In genomic region chr17:40525294-40525693, GRCh38 we compare ENCODE assay signal across 28 cellular contexts. TPM values are rescaled to one million over a fixed set of nuclear protein-coding genes. Genes with fewer than 3 reads are reported as not detected.
"Had no signal": no experiment of that assay in that cellular context is flagged by ENCODE, and none has a peak within 500 bp of the region (broad histone marks: within the 10 kb centered on the region; RNA-seq: fewer than 3 reads in every experiment).

No MANE protein-coding gene starts in this region.

- H3K79me2 ChIP-seq: hepatocyte had no signal

- H3K27ac ChIP-seq: hepatocyte, neutrophil, ovary, sigmoid colon, uterus had no signal

- H3K9me3 ChIP-seq: neutrophil, ovary, prostate gland, uterus had no signal

- H3K4me3 Mint-ChIP-seq: activated B cell treated with CpG ODN at 0.5 μM for 24 hours; activated naive CD4-positive, alpha-beta T cell treated with anti-CD3 and anti-CD28 coated beads for 36 hours; activated naive CD8-positive, alpha-beta T cell treated with anti-CD3 and anti-CD28 coated beads, Interleukin-2, amount 10 ng/mL, durations not matched to agents 7 days and 5 days; activated T-cell treated with anti-CD3 and anti-CD28 coated beads, Interleukin-2, amount 50 U/mL, for 72 hours; nephron progenitor cell; stimulated activated memory B cell treated with anti-CD40 and anti-IgM and Interleukin-4, amounts not matched to agents 10 μg/mL and 1 μg/mL and 100 μg/mL, for 72 hours; stimulated activated naive CD8-positive, alpha-beta T cell treated with anti-CD3 and anti-CD28 coated beads, Interleukin-15, amount 100 ng/mL, for 72 hours; type B pancreatic cell had no signal

- H3K27me3 ChIP-seq: gastroesophageal sphincter, hepatocyte, ovary, sigmoid colon, uterus had no signal

- H3K4me3 ChIP-seq: gastroesophageal sphincter, hepatocyte, ovary, prostate gland, sigmoid colon, uterus had no signal

- DNase-seq: activated B cell treated with CpG ODN at 0.5 μM for 24 hours; activated CD4-positive, alpha-beta T cell treated with anti-CD3 and anti-CD28 coated beads, Interleukin-2, amount 50 U/mL, for 4 hours; activated naive CD4-positive, alpha-beta T cell treated with anti-CD3 and anti-CD28 coated beads for 36 hours; activated naive CD8-positive, alpha-beta T cell treated with anti-CD3 and anti-CD28 coated beads, Interleukin-2, amount 10 ng/mL, durations not matched to agents 7 days and 5 days; activated T-cell treated with anti-CD3 and anti-CD28 coated beads for 4 hours; activated T-cell treated with anti-CD3 and anti-CD28 coated beads, Interleukin-2, amount 50 U/mL, for 72 hours; amniotic stem cell; caudate nucleus; left colon; mammary epithelial cell; nephron progenitor cell; ovary; retina; sigmoid colon; small intestine; stimulated activated CD4-positive, alpha-beta T cell treated with anti-CD3 and anti-CD28 coated beads, Interleukin-4, amount 100 ng/mL, for 24 hours; stimulated activated CD8-positive, alpha-beta memory T cell treated with anti-CD3 and anti-CD28 coated beads, Interleukin-4, amount 100 ng/mL, for 48 hours; stimulated activated naive CD8-positive, alpha-beta T cell treated with anti-CD3 and anti-CD28 coated beads, Interleukin-15, amount 100 ng/mL, for 72 hours; substantia nigra; uterus had no signal

- H3K27me3 Mint-ChIP-seq: activated B cell treated with CpG ODN at 0.5 μM for 24 hours; activated naive CD8-positive, alpha-beta T cell treated with anti-CD3 and anti-CD28 coated beads, Interleukin-2, amount 10 ng/mL, durations not matched to agents 7 days and 5 days; stimulated activated memory B cell treated with anti-CD40 and anti-IgM and Interleukin-4, amounts not matched to agents 10 μg/mL and 1 μg/mL and 100 μg/mL, for 72 hours; stimulated activated naive CD8-positive, alpha-beta T cell treated with anti-CD3 and anti-CD28 coated beads, Interleukin-15, amount 100 ng/mL, for 72 hours had no signal

- H2AFZ ChIP-seq: hepatocyte had no signal

- H3K36me3 ChIP-seq: gastroesophageal sphincter, neutrophil, ovary, prostate gland, sigmoid colon, uterus had no signal

- H3K27ac Mint-ChIP-seq: activated B cell treated with CpG ODN at 0.5 μM for 24 hours; activated naive CD4-positive, alpha-beta T cell treated with anti-CD3 and anti-CD28 coated beads for 36 hours; activated naive CD8-positive, alpha-beta T cell treated with anti-CD3 and anti-CD28 coated beads, Interleukin-2, amount 10 ng/mL, durations not matched to agents 7 days and 5 days; activated T-cell treated with anti-CD3 and anti-CD28 coated beads, Interleukin-2, amount 50 U/mL, for 72 hours; nephron progenitor cell; stimulated activated memory B cell treated with anti-CD40 and anti-IgM and Interleukin-4, amounts not matched to agents 10 μg/mL and 1 μg/mL and 100 μg/mL, for 72 hours; stimulated activated naive CD8-positive, alpha-beta T cell treated with anti-CD3 and anti-CD28 coated beads, Interleukin-15, amount 100 ng/mL, for 72 hours; type B pancreatic cell had no signal

- ATAC-seq: activated T-cell treated with anti-CD3 and anti-CD28 coated beads, Interleukin-2, amount 50 U/mL, for 72 hours; gastroesophageal sphincter; left colon; stimulated activated memory B cell treated with anti-CD40 and anti-IgM and Interleukin-4, amounts not matched to agents 10 μg/mL and 1 μg/mL and 100 μg/mL, for 72 hours; stimulated activated naive CD8-positive, alpha-beta T cell treated with anti-CD3 and anti-CD28 coated beads, Interleukin-15, amount 100 ng/mL, for 72 hours had no signal

- H3K36me3 Mint-ChIP-seq: type B pancreatic cell had no signal

- H3K4me2 ChIP-seq: hepatocyte had no signal

- H3K4me1 ChIP-seq: gastroesophageal sphincter, prostate gland, sigmoid colon, uterus had no signal

RNA-seq across cellular contexts. Expression of gene TNS4, which starts 23.9 kb away (rescaled TPM):
- total RNA-seq: endothelial cell of umbilical vein, fibroblast of villous mesenchyme, hepatocyte, sigmoid colon had no signal

RNA-seq across cellular contexts. Expression of gene CCR7, which starts 40.0 kb away (rescaled TPM):
- total RNA-seq: endothelial cell of umbilical vein, fibroblast of villous mesenchyme, sigmoid colon had no signal
